In genomic region chr1:156128749-156129682, GRCh38 we compare ENCODE assay signal across 1 cellular context.
TF ChIP-seq lines count a peak whose summit lies in the region.

No MANE protein-coding gene starts in this region.

TF ChIP-seq in HCT116, 20 proteins besides CTCF, POLR2A, EP300 and RAD21:
- TF ChIP-seq MAX (IDR thresholded peaks at IDR 0.05) (no peak), SIN3A (IDR thresholded peaks at IDR 0.05; ENCODE audit: low read depth) (no peak), CBX3 (IDR thresholded peaks at IDR 0.05; ENCODE audit: low read depth) (no peak), EGR1 (IDR thresholded peaks at IDR 0.05; ENCODE audit: low read depth) (no peak), REST (IDR thresholded peaks at IDR 0.05; ENCODE audit: low read depth) (no peak), ZBTB33 (IDR thresholded peaks at IDR 0.05; ENCODE audit: extremely low read depth, insufficient replicate concordance, low read length) (no peak)
